18 cellular contexts compared by ENCODE assay signal in the genomic region with DNA sequence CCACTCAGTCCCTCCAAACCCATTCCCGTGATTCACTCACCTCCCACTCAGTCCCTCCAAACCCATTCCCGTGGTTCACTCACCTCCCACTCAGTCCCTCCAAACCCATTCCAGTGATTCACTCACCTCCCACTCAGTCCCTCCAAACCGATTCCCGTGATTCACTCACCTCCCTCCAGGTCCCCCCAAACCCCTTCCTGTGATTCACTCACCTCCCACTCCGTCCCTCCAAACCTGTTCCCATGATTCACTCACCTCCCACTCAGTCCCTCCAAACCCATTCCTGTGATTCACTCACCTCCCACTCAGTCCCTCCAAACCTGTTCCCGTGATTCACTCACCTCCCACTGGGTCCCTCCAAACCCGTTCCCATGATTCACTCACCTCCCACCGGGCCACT.
DNase-seq lines count a peak whose midpoint lies in the region; FAIRE-seq and TF ChIP-seq lines count a peak whose summit lies in the region.
"Had no signal": no experiment of that assay in that cellular context is flagged by ENCODE, and none has a peak within 500 bp of the region (broad histone marks: within the 10 kb centered on the region; RNA-seq: fewer than 3 reads in every experiment).

No MANE protein-coding gene starts in this region.

- intact Hi-C loops in kidney (cut with DNase I): no loop called here

- TF ChIP-seq CTCF in kidney (IDR thresholded peaks at IDR 0.05; ENCODE audit: borderline replicate concordance, extremely low read depth, insufficient read depth) (no peak), WERI-Rb-1 (IDR thresholded peaks at IDR 0.05; ENCODE audit: low read depth, low read length) (no peak)

- no peak overlapping the region for H3K4me3 ChIP-seq in kidney (ENCODE audit: low read length in 2 of 2)
- H3K4me3 ChIP-seq in WERI-Rb-1 (ENCODE audit: low read depth, low read length): no peak overlapping the region
- H3K4me3 ChIP-seq: GM23248 had no signal

- H3K27ac ChIP-seq in caudate nucleus (ENCODE audit: low read depth, low read length) (peak overlapping the region; percentile 93), kidney (ENCODE audit: low read depth in 2 of 2, low read length in 2 of 2) (no peak overlapping the region), WERI-Rb-1 (no peak overlapping the region)
- H3K27ac ChIP-seq: GM23248 had no signal

- no peak for TF ChIP-seq POLR2A in erythroblast (IDR thresholded peaks at IDR 0.05; ENCODE audit: low read length)

- H3K9ac ChIP-seq in kidney (ENCODE audit: low read length in 2 of 2): no peak overlapping the region
- H3K9ac ChIP-seq: GM23248 had no signal

- H3K36me3 ChIP-seq in kidney (ENCODE audit: control insufficient read depth in 1 of 2, insufficient read depth in 2 of 2, low read length in 2 of 2): no peaks in the 10 kb centered on the region
- no peaks in the 10 kb centered on the region for H3K36me3 ChIP-seq in WERI-Rb-1

- FAIRE-seq in kidney (lab: Jason Lieb, UNC): no peak
- FAIRE-seq: GM18507, HepG2 had no signal

- H3K4me1 ChIP-seq in kidney (ENCODE audit: control insufficient read depth in 1 of 2, insufficient read depth in 1 of 2, low read depth in 1 of 2, low read length in 2 of 2): no peaks in the 10 kb centered on the region

- no peaks in the 10 kb centered on the region for H3K27me3 ChIP-seq in WERI-Rb-1 (ENCODE audit: insufficient read depth, low read depth, severe bottlenecking)

- peak; percentile 17 for DNase-seq in Ammon's horn (ENCODE audit: low spot score)
- peak; percentile 25 for DNase-seq in SW480 (ENCODE audit: low spot score)
- DNase-seq in caudate nucleus (lab: John Stamatoyannopoulos, UW): peak in 17 of 61 donors; percentile 5 to 75 (median 34)
- peak; percentile 6 for DNase-seq in kidney
- DNase-seq in HUDEP-2 (lab: John Stamatoyannopoulos, UW; ENCODE audit: unreplicated experiment in 76 of 76): no peak
- DNase-seq in erythroblast (lab: John Stamatoyannopoulos, UW): no peak
- DNase-seq in medulla oblongata (ENCODE audit: extremely low spot score): no peak
- no peak for DNase-seq in WERI-Rb-1
- DNase-seq: ACHN; C1 segment of cervical spinal cord; Calu3; CD4-positive, alpha-beta T cell; DMS 273 treated with DMSO at 0.1 percent for 48 hours; GM23248; H9; HFFc6 had no signal

- H3K9me3 ChIP-seq in kidney (ENCODE audit: control insufficient read depth in 1 of 2, low read length in 2 of 2): no peaks in the 10 kb centered on the region
- H3K9me3 ChIP-seq in WERI-Rb-1 (ENCODE audit: severe bottlenecking): no peaks in the 10 kb centered on the region

Comparison
In these comparisons a context has a peak if more than half of its experiments do, and no peak if none do; other contexts are left out.
1. DNase-seq: peak in Ammon's horn (single experiment), SW480 (single experiment) and kidney (single experiment); none in HUDEP-2 (0 of 76), erythroblast (0 of 2), medulla oblongata (single experiment) and WERI-Rb-1 (single experiment).